ENCODE assay signal across 13 cellular contexts in genomic region chr1:169122976-169123375, GRCh38. TPM values are rescaled to one million over a fixed set of nuclear protein-coding genes. Genes with fewer than 3 reads are reported as not detected.
A peak's percentile ranks its signal among the peaks of the same experiment; 100 is the strongest.
DNase-seq lines count a peak whose midpoint lies in the region; ATAC-seq and TF ChIP-seq lines count a peak whose summit lies in the region.
"Had no signal": no experiment of that assay in that cellular context is flagged by ENCODE, and none has a peak within 500 bp of the region (broad histone marks: within the 10 kb centered on the region; RNA-seq: fewer than 3 reads in every experiment).

No MANE protein-coding gene starts in this region.

- H3K4me1 Mint-ChIP-seq in progenitor cell of endocrine pancreas (ENCODE audit: low read depth): peaks cover 57% of the 10 kb centered on the region
- H3K4me1 Mint-ChIP-seq in activated naive CD8-positive, alpha-beta T cell treated with anti-CD3 and anti-CD28 coated beads for 36 hours: peaks cover 3% of the 10 kb centered on the region
- no peaks in the 10 kb centered on the region for H3K4me1 Mint-ChIP-seq in T-helper 2 cell treated with Interferon-gamma antibody and Interleukin-4, amounts not matched to agents 5 μg/mL and 100 μg/mL, for 36 hours (ENCODE audit: low read depth)
- H3K4me1 Mint-ChIP-seq: neural progenitor cell had no signal

- DNase-seq in progenitor cell of endocrine pancreas (ENCODE audit: low spot score, unreplicated experiment): no peak
- DNase-seq in activated naive CD8-positive, alpha-beta T cell treated with anti-CD3 and anti-CD28 coated beads for 36 hours: no peak
- no peak for DNase-seq in DMS53 (lab: John Stamatoyannopoulos, UW)
- DNase-seq in T-helper 2 cell treated with Interferon-gamma antibody and Interleukin-4, amounts not matched to agents 5 μg/mL and 100 μg/mL, for 36 hours (ENCODE audit: low spot score): no peak
- DNase-seq: activated CD4-positive, CD25-positive, alpha-beta regulatory T cell; activated CD8-positive, alpha-beta memory T cell treated with anti-CD3 and anti-CD28 coated beads, Interleukin-2, amount 50 U/mL, for 48 hours; left ventricle myocardium superior; MM.1S had no signal

- H3K27me3 Mint-ChIP-seq in progenitor cell of endocrine pancreas: no peaks in the 10 kb centered on the region
- no peaks in the 10 kb centered on the region for H3K27me3 Mint-ChIP-seq in activated naive CD8-positive, alpha-beta T cell treated with anti-CD3 and anti-CD28 coated beads for 36 hours
- no peaks in the 10 kb centered on the region for H3K27me3 Mint-ChIP-seq in T-helper 2 cell treated with Interferon-gamma antibody and Interleukin-4, amounts not matched to agents 5 μg/mL and 100 μg/mL, for 36 hours (ENCODE audit: low read depth)

- ATAC-seq in GM18520 (IDR thresholded peaks at IDR 0.05; ENCODE audit: unreplicated experiment): peak; percentile 79
- peak; percentile 72 for ATAC-seq in GM21576 (IDR thresholded peaks at IDR 0.05; ENCODE audit: unreplicated experiment)
- ATAC-seq in HG03378 (IDR thresholded peaks at IDR 0.05; ENCODE audit: unreplicated experiment): peak; percentile 78
- no peak for ATAC-seq in GM19328 (IDR thresholded peaks at IDR 0.05; ENCODE audit: unreplicated experiment)
- ATAC-seq: left ventricle myocardium superior had no signal

- peaks cover 41% of the 10 kb centered on the region for H3K36me3 Mint-ChIP-seq in progenitor cell of endocrine pancreas (ENCODE audit: insufficient read depth)
- H3K36me3 Mint-ChIP-seq in activated naive CD8-positive, alpha-beta T cell treated with anti-CD3 and anti-CD28 coated beads for 36 hours: peaks cover 11% of the 10 kb centered on the region
- peaks cover 6% of the 10 kb centered on the region for H3K36me3 Mint-ChIP-seq in T-helper 2 cell treated with Interferon-gamma antibody and Interleukin-4, amounts not matched to agents 5 μg/mL and 100 μg/mL, for 36 hours (ENCODE audit: low read depth)

- no peaks in the 10 kb centered on the region for H3K9me3 Mint-ChIP-seq in progenitor cell of endocrine pancreas (ENCODE audit: low read depth)
- H3K9me3 Mint-ChIP-seq in activated naive CD8-positive, alpha-beta T cell treated with anti-CD3 and anti-CD28 coated beads for 36 hours: no peaks in the 10 kb centered on the region
- no peaks in the 10 kb centered on the region for H3K9me3 Mint-ChIP-seq in T-helper 2 cell treated with Interferon-gamma antibody and Interleukin-4, amounts not matched to agents 5 μg/mL and 100 μg/mL, for 36 hours
- H3K9me3 Mint-ChIP-seq: neural progenitor cell had no signal

- H3K27ac Mint-ChIP-seq in progenitor cell of endocrine pancreas: peak overlapping the region; percentile 58
- no peak overlapping the region for H3K27ac Mint-ChIP-seq in activated naive CD8-positive, alpha-beta T cell treated with anti-CD3 and anti-CD28 coated beads for 36 hours
- no peak overlapping the region for H3K27ac Mint-ChIP-seq in T-helper 2 cell treated with Interferon-gamma antibody and Interleukin-4, amounts not matched to agents 5 μg/mL and 100 μg/mL, for 36 hours
- H3K27ac Mint-ChIP-seq: neural progenitor cell had no signal

- H3K4me3 Mint-ChIP-seq in progenitor cell of endocrine pancreas (ENCODE audit: low read depth): no peak overlapping the region
- H3K4me3 Mint-ChIP-seq in activated naive CD8-positive, alpha-beta T cell treated with anti-CD3 and anti-CD28 coated beads for 36 hours: no peak overlapping the region
- H3K4me3 Mint-ChIP-seq in T-helper 2 cell treated with Interferon-gamma antibody and Interleukin-4, amounts not matched to agents 5 μg/mL and 100 μg/mL, for 36 hours: no peak overlapping the region
- H3K4me3 Mint-ChIP-seq: neural progenitor cell had no signal

- no peak for TF ChIP-seq CTCF in progenitor cell of endocrine pancreas (IDR thresholded peaks at IDR 0.05; ENCODE audit: unreplicated experiment)

RNA-seq across cellular contexts. Expression of gene ATP1B1, which starts 16.5 kb away (rescaled TPM):
- total RNA-seq in progenitor cell of endocrine pancreas: 108 and 120 TPM in 2 replicates
- 1 to 10 TPM; 3.3 to 4.1 TPM for total RNA-seq in activated naive CD8-positive, alpha-beta T cell treated with anti-CD3 and anti-CD28 coated beads for 36 hours

Comparison
In these comparisons a context has a peak if more than half of its experiments do, and no peak if none do; other contexts are left out.
1. RNA of gene ATP1B1, which starts 16.5 kb away (total RNA-seq): 108 to 120 TPM in progenitor cell of endocrine pancreas; 3.3 to 4.1 TPM in activated naive CD8-positive, alpha-beta T cell treated with anti-CD3 and anti-CD28 coated beads for 36 hours; every median in the first group is over 10 times any median in the second.